8 cellular contexts compared by ENCODE assay signal in the genomic region with DNA sequence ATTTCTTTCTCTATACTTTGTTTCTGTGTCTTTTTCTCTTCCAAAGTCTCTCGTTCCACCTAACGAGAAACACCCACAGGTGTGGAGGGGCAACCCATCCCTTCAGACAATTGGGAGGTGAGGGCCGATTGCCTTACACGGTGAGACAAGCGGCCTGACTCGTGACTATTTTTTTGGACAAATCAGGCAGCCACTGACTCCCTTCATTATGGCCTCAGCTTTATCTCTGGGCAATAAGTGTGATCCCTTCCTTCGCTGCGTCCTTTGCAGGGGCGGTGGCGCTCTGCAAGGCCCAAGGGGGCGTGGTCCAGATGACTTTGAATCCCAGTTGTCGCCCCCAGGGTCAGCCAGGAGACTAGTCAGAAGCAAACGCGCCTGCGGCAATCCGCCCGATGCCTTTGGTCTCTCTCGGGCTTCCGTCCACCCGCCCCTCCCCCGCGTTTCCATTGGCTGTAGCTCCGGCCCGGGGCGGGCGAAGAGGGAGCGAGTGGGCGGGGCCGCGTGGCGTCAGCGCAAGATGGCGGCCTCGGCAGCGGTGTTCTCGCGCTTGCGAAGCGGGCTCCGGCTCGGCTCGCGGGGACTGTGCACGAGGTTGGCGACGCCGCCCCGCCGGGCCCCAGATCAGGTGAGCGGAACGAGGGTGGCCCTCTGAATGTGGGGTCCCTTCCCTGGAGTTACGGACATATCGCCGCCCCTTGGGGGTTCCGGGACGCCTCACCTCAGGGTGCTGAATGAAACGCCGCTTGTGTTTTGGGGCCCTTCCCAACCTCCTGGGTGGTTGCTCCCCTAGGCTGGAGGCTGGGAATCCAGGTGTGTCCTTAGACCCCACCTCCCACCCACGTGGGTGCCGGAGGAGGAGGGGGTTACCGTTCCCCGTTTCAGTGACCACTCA. TPM values are rescaled to one million over a fixed set of nuclear protein-coding genes. Genes with fewer than 3 reads are reported as not detected.
DNase-seq lines count a peak whose midpoint lies in the region; TF ChIP-seq lines count a peak whose summit lies in the region.

A gene (plus strand): TSS at position 502 of the 892 bp plus-strand sequence. CDS start 16 bp downstream, at position 518.

- H3K14ac ChIP-seq in neuronal stem cell (ENCODE audit: low read length): peak within 1 kb of the TSS; percentile 94

- TF ChIP-seq CTCF in HFF-Myc (IDR thresholded peaks at IDR 0.05; ENCODE audit: low read depth, low read length, missing control alignments) (no peak), NB4 (IDR thresholded peaks at IDR 0.05; ENCODE audit: low read depth, low read length) (no peak)

- peak within 1 kb of the TSS; percentile 75 for H3K4me2 ChIP-seq in neuronal stem cell (ENCODE audit: insufficient read depth, low read length, poor library complexity, severe bottlenecking)

- H3K18ac ChIP-seq in neuronal stem cell (ENCODE audit: low read length): peak within 1 kb of the TSS; percentile 95

- H3K4ac ChIP-seq in neuronal stem cell (ENCODE audit: low read length): peak within 1 kb of the TSS; percentile 90

- peak; percentile 68 for TF ChIP-seq POLR2A in NB4 (IDR thresholded peaks at IDR 0.05; ENCODE audit: extremely low read depth, insufficient read length)

- H3K27ac ChIP-seq in neuronal stem cell (replicated peaks; ENCODE audit: low read length) (no peak within 1 kb of the TSS), subcutaneous abdominal adipose tissue (ENCODE audit: low read depth, low read length) (peak within 1 kb of the TSS; percentile 61)

- peaks cover 10 to 12% of the 10 kb centered on the region in 2 donors for H3K4me1 ChIP-seq in neuronal stem cell (ENCODE audit: control insufficient read depth in 2 of 2, insufficient read depth in 1 of 2, low read depth in 1 of 2, low read length in 2 of 2)
- peaks cover 6 to 21% (median 20%) of the 10 kb centered on the region in 5 donors for H3K4me1 ChIP-seq in subcutaneous abdominal adipose tissue (ENCODE audit: control insufficient read depth in 5 of 5, insufficient read depth in 5 of 5, low read length in 5 of 5)

- peak within 1 kb of the TSS; percentile 96 for H2AFZ ChIP-seq in neuronal stem cell (ENCODE audit: low read length)

- peak within 1 kb of the TSS; percentile 96 for H3K9ac ChIP-seq in neuronal stem cell (ENCODE audit: low read depth, low read length, poor library complexity)
- H3K9ac ChIP-seq in subcutaneous abdominal adipose tissue (ENCODE audit: low read length in 5 of 5): peak within 1 kb of the TSS; percentile 85 to 99 (median 89)

- peak within 1 kb of the TSS; percentile 87 for H2BK5ac ChIP-seq in neuronal stem cell (ENCODE audit: low read length)

- peak within 1 kb of the TSS; percentile 90 for H2AK5ac ChIP-seq in neuronal stem cell (ENCODE audit: low read depth, low read length)

- H2BK12ac ChIP-seq in neuronal stem cell (ENCODE audit: low read length): no peak within 1 kb of the TSS

- H3K9me3 ChIP-seq in neuronal stem cell (replicated peaks in 1 of 2; ENCODE audit: control insufficient read depth in 2 of 2, insufficient read depth in 1 of 2, low read depth in 1 of 2, low read length in 2 of 2): no peaks in the 10 kb centered on the region
- no peaks in the 10 kb centered on the region for H3K9me3 ChIP-seq in subcutaneous abdominal adipose tissue (ENCODE audit: control insufficient read depth in 5 of 5, low read length in 5 of 5)

- peak; percentile 84 for DNase-seq in GF-D8 (lab: John Stamatoyannopoulos, UW)
- DNase-seq in HFF-Myc (ENCODE audit: extremely low read depth, low read depth): peak; percentile 88
- peak; percentile 94 for DNase-seq in NB4 (ENCODE audit: low read depth)
- peak; percentile 97 for DNase-seq in SK-N-DZ (ENCODE audit: low spot score)
- peak; percentile 97 for DNase-seq in activated naive CD4-positive, alpha-beta T cell treated with Interleukin-2 at 50 U/mL for 16 hours
- DNase-seq in foreskin melanocyte: peak; percentile 95
- peak; percentile 95 for DNase-seq in neuronal stem cell (ENCODE audit: low spot score)

- H3K36me3 ChIP-seq in neuronal stem cell (replicated peaks in 1 of 2; ENCODE audit: control insufficient read depth in 2 of 2, insufficient read depth in 2 of 2, low read length in 2 of 2) (peaks cover 19 to 43% of the 10 kb centered on the region in 2 donors), subcutaneous abdominal adipose tissue (ENCODE audit: control insufficient read depth in 5 of 5, insufficient read depth in 5 of 5, low read length in 5 of 5) (peaks cover 3 to 28% (median 27%) of the 10 kb centered on the region in 5 donors)

- H3K4me3 ChIP-seq in HFF-Myc (replicated peaks; ENCODE audit: low read depth, low read length) (peak within 1 kb of the TSS; percentile 100), NB4 (ENCODE audit: low read depth, low read length) (peak within 1 kb of the TSS; percentile 89), neuronal stem cell (ENCODE audit: low read length in 2 of 2) (peak within 1 kb of the TSS; percentile 97 to 100), subcutaneous abdominal adipose tissue (ENCODE audit: low read depth in 1 of 5, low read length in 5 of 5) (peak within 1 kb of the TSS; percentile 86 to 99 (median 96))

- H3K27me3 ChIP-seq in neuronal stem cell (ENCODE audit: control insufficient read depth in 3 of 3, insufficient read depth in 3 of 3, low read depth in 1 of 3, low read length in 3 of 3): no peaks in the 10 kb centered on the region
- no peaks in the 10 kb centered on the region for H3K27me3 ChIP-seq in subcutaneous abdominal adipose tissue (ENCODE audit: control insufficient read depth in 5 of 5, insufficient read depth in 4 of 5, low read length in 5 of 5)

- H4K91ac ChIP-seq in neuronal stem cell (ENCODE audit: low read depth, low read length, poor library complexity): peak within 1 kb of the TSS; percentile 43

- H2BK120ac ChIP-seq in neuronal stem cell (ENCODE audit: low read depth, low read length): no peak within 1 kb of the TSS

- WGBS in neuronal stem cell (ENCODE audit: extremely low coverage in 2 of 2, insufficient read length in 2 of 2, insufficient replicate concordance in 1 of 2), 2 donors: no CpG with 5 or more reads among the region's 62 CpGs

- H2BK15ac ChIP-seq in neuronal stem cell (ENCODE audit: low read length): peak within 1 kb of the TSS; percentile 75

- H4K8ac ChIP-seq in neuronal stem cell (ENCODE audit: low read depth, low read length): no peak within 1 kb of the TSS

- H3K79me1 ChIP-seq in neuronal stem cell (ENCODE audit: low read depth, low read length): peaks cover 11% of the 10 kb centered on the region

- H3K23ac ChIP-seq in neuronal stem cell (ENCODE audit: low read depth, low read length, poor library complexity): peak within 1 kb of the TSS; percentile 65

RNA-seq across cellular contexts. Expression of the gene that starts here (rescaled TPM):
- polyA plus RNA-seq in SK-N-DZ (2014; cell fraction: cytosol; rRNA removed): 136 and 143 TPM in 2 replicates
- polyA plus RNA-seq in SK-N-DZ (2014; cell fraction: nucleus; rRNA removed): 213 and 236 TPM in 2 replicates
- 67.0 TPM for polyA plus RNA-seq in neuronal stem cell (2013, experiment 1 of 2)
- polyA plus RNA-seq in neuronal stem cell (2013, experiment 2 of 2): 62.8 TPM
